Comparison of ENCODE assay signal across 12 cellular contexts in genomic region chr2:68367918-68368656, GRCh38. TPM values are rescaled to one million over a fixed set of nuclear protein-coding genes. Genes with fewer than 3 reads are reported as not detected.
A peak's percentile ranks its signal among the peaks of the same experiment; 100 is the strongest.
DNase-seq lines count a peak whose midpoint lies in the region; ATAC-seq, FAIRE-seq and TF ChIP-seq lines count a peak whose summit lies in the region.
"Had no signal": no experiment of that assay in that cellular context is flagged by ENCODE, and none has a peak within 500 bp of the region (broad histone marks: within the 10 kb centered on the region; RNA-seq: fewer than 3 reads in every experiment).

No MANE protein-coding gene starts in this region.

- no peak for TF ChIP-seq CTCF in K562 (IDR thresholded peaks at IDR 0.05 in 2 of 3, conservative IDR thresholded peaks at IDR 0.05 in 1 of 3; ENCODE audit: insufficient read depth in 2 of 3, low read depth in 1 of 3, low read length in 3 of 3)
- no peak for TF ChIP-seq CTCF in uterus (IDR thresholded peaks at IDR 0.05)

- no peak overlapping the region for H3K27ac Mint-ChIP-seq in naive thymus-derived CD4-positive, alpha-beta T cell
- H3K27ac Mint-ChIP-seq: activated CD4-positive, alpha-beta T cell treated with anti-CD3 and anti-CD28 coated beads, Interleukin-2, amount 10 ng/mL, durations not matched to agents 7 days and 5 days had no signal

- ATAC-seq in K562 = no peak
- ATAC-seq in naive thymus-derived CD4-positive, alpha-beta T cell = no peak

- H3K9me1 ChIP-seq in K562 (ENCODE audit: control insufficient read depth, insufficient read depth, low read length) = no peaks in the 10 kb centered on the region

- no peak for FAIRE-seq in K562 (lab: Jason Lieb, UNC)
- FAIRE-seq: H1 had no signal

- no peak for TF ChIP-seq RAD21 in K562 (CRISPR knock-in tag; conservative IDR thresholded peaks at IDR 0.05 in 1 of 2, IDR thresholded peaks at IDR 0.05 in 1 of 2)

- no peak; the same call in 1 of the 2 replicates for TF ChIP-seq EP300 in K562 (IDR thresholded peaks at IDR 0.05; ENCODE audit: low read length)

- peaks cover 0 to 10% (median 0%) of the 10 kb centered on the region in 11 donors for H3K9me3 Mint-ChIP-seq in naive thymus-derived CD4-positive, alpha-beta T cell
- H3K9me3 Mint-ChIP-seq: activated CD4-positive, alpha-beta T cell treated with anti-CD3 and anti-CD28 coated beads, Interleukin-2, amount 10 ng/mL, durations not matched to agents 7 days and 5 days had no signal

- DNase-seq in KBM-7 = peak; percentile 81
- no peak for DNase-seq in K562 (ENCODE audit: extremely low read depth in 1 of 4, low spot score in 3 of 4)
- no peak for DNase-seq in naive thymus-derived CD4-positive, alpha-beta T cell
- no peak for DNase-seq in activated CD4-positive, alpha-beta T cell treated with anti-CD3 and anti-CD28 coated beads, Interleukin-2, amount 50 U/mL, for 4 hours
- DNase-seq in substantia nigra (lab: John Stamatoyannopoulos, UW) = no peak
- DNase-seq in NCI-H524 treated with DMSO at 0.1 percent for 48 hours (lab: John Stamatoyannopoulos, UW) = no peak
- DNase-seq in uterus = no peak
- DNase-seq: activated CD4-positive, alpha-beta T cell treated with anti-CD3 and anti-CD28 coated beads, Interleukin-2, amount 10 ng/mL, durations not matched to agents 7 days and 5 days; CD4-positive, alpha-beta memory T cell; NCI-H1694 had no signal

- in situ Hi-C loops in KBM-7 (cut with MboI; ENCODE audit: low pct_unique_long_range_greater_than_20kb, low sequenced_read_pairs) (no loop called here), K562 (cut with MboI) (no loop called here)

- BruUV-seq in K562 (replicated peaks; lab: Mats Ljungman, UMichigan) = no TSS peak

- H3K4me3 Mint-ChIP-seq in naive thymus-derived CD4-positive, alpha-beta T cell = peak overlapping the region in 1 of 10 donors; percentile 50
- H3K4me3 Mint-ChIP-seq: activated CD4-positive, alpha-beta T cell treated with anti-CD3 and anti-CD28 coated beads, Interleukin-2, amount 10 ng/mL, durations not matched to agents 7 days and 5 days had no signal

- H3K36me3 ChIP-seq in BLaER1 (peaks cover 19% of the 10 kb centered on the region; the same call in 1 of the 2 replicates), K562 (ENCODE audit: control insufficient read depth, insufficient read depth, low read length) (no peaks in the 10 kb centered on the region), uterus (no peaks in the 10 kb centered on the region)
- no peaks in the 10 kb centered on the region for H3K36me3 ChIP-seq in naive thymus-derived CD4-positive, alpha-beta T cell (ENCODE audit: control insufficient read depth in 2 of 3, insufficient read depth in 3 of 3, low read length in 3 of 3)

- TF ChIP-seq POLR2A in K562 (conservative IDR thresholded peaks at IDR 0.05) (no peak), uterus (IDR thresholded peaks at IDR 0.05) (no peak)

- H3K4me3 ChIP-seq in BLaER1 (no peak overlapping the region), K562 (no peak overlapping the region), uterus (no peak overlapping the region)
- peak overlapping the region; percentile 38 for H3K4me3 ChIP-seq in naive thymus-derived CD4-positive, alpha-beta T cell (ENCODE audit: low read length)

- WGBS in K562 (ENCODE audit: insufficient coverage, low coverage, missing lambda C conversion rate) = 24% methylated on average over 5 of the region's 5 CpGs

- H3K4me1 ChIP-seq in BLaER1 (peaks cover 91% of the 10 kb centered on the region), K562 (replicated peaks in 1 of 2; ENCODE audit: control insufficient read depth in 2 of 2, insufficient read depth in 2 of 2, low read length in 2 of 2) (peaks cover 0 to 12% of the 10 kb centered on the region in 2 experiments; a peak in 2 of 5 replicates), uterus (no peaks in the 10 kb centered on the region)
- peaks cover 0 to 58% of the 10 kb centered on the region in 2 donors for H3K4me1 ChIP-seq in naive thymus-derived CD4-positive, alpha-beta T cell (ENCODE audit: control insufficient read depth in 2 of 2, insufficient read depth in 2 of 2, low read length in 2 of 2)

- no peaks in the 10 kb centered on the region for H3K79me2 ChIP-seq in K562 (ENCODE audit: control insufficient read depth, insufficient read depth, low read length)

- intact Hi-C loops in K562 (cut with micrococcal nuclease) = no loop called here
- intact Hi-C loops in naive thymus-derived CD4-positive, alpha-beta T cell (cut with micrococcal nuclease) = loop anchor here in 1 of 2 donors (10.0 kb wide), 1 partner anchor 557 kb away; no protein-coding TSS in a partner anchor
- intact Hi-C loops in uterus (cut with DNase I; ENCODE audit: low total_unique reads) = no loop called here

- peaks cover 0 to 13% (median 0%) of the 10 kb centered on the region in 5 donors for H3K36me3 Mint-ChIP-seq in naive thymus-derived CD4-positive, alpha-beta T cell

- H3K27ac ChIP-seq in BLaER1 = peak overlapping the region; percentile 84
- no peak overlapping the region for H3K27ac ChIP-seq in K562 (ENCODE audit: extremely low read depth, low read depth, low read length)
- H3K27ac ChIP-seq in naive thymus-derived CD4-positive, alpha-beta T cell (ENCODE audit: low read depth, low read length) = no peak overlapping the region
- no peak overlapping the region for H3K27ac ChIP-seq in substantia nigra (ENCODE audit: low read depth, low read length, poor library complexity, severe bottlenecking)
- H3K27ac ChIP-seq in uterus = no peak overlapping the region

- H3K4me1 Mint-ChIP-seq in naive thymus-derived CD4-positive, alpha-beta T cell = peaks cover 0 to 17% (median 5%) of the 10 kb centered on the region in 7 donors

- peaks cover 0 to 44% (median 0%) of the 10 kb centered on the region in 5 donors for H3K27me3 Mint-ChIP-seq in naive thymus-derived CD4-positive, alpha-beta T cell
- H3K27me3 Mint-ChIP-seq: CD4-positive, alpha-beta memory T cell had no signal

- H3K4me2 ChIP-seq in BLaER1 = peak overlapping the region; percentile 87
- no peak overlapping the region for H3K4me2 ChIP-seq in K562 (ENCODE audit: insufficient read depth, low read length)

- H3K9ac ChIP-seq in BLaER1 = peak overlapping the region; percentile 56
- H3K9ac ChIP-seq in K562 (ENCODE audit: insufficient read depth in 1 of 2, low read depth in 2 of 2, low read length in 2 of 2) = no peak overlapping the region

- no peaks in the 10 kb centered on the region for H4K20me1 ChIP-seq in BLaER1
- H4K20me1 ChIP-seq in K562 (replicated peaks; ENCODE audit: control insufficient read depth, insufficient read depth, low read length) = no peaks in the 10 kb centered on the region

- POLR2A ChIA-PET in K562 (lab: Yijun Ruan, JAX) = no interaction called here
- POLR2A ChIA-PET in naive thymus-derived CD4-positive, alpha-beta T cell (lab: Charles Lee) = no interaction called here

- H2AFZ ChIP-seq in K562 (ENCODE audit: low read depth, low read length) = 0 out of 2 replicates have a peak overlapping the region, but pooled peaks have one; percentile 27

- no peaks in the 10 kb centered on the region for H3K9me3 ChIP-seq in BLaER1
- no peaks in the 10 kb centered on the region for H3K9me3 ChIP-seq in K562 (replicated peaks; ENCODE audit: control insufficient read depth, insufficient read depth, low read depth, low read length)
- no peaks in the 10 kb centered on the region for H3K9me3 ChIP-seq in naive thymus-derived CD4-positive, alpha-beta T cell (ENCODE audit: control insufficient read depth in 2 of 3, low read length in 3 of 3)
- H3K9me3 ChIP-seq in uterus = no peaks in the 10 kb centered on the region

- CTCF ChIA-PET in K562 (lab: Yijun Ruan, JAX; ENCODE audit: low intra/inter-chr PET ratio) = no interaction called here
- CTCF ChIA-PET in naive thymus-derived CD4-positive, alpha-beta T cell (lab: Charles Lee) = no interaction called here

- H3K27me3 ChIP-seq in BLaER1 = no peaks in the 10 kb centered on the region
- no peaks in the 10 kb centered on the region for H3K27me3 ChIP-seq in K562 (ENCODE audit: control insufficient read depth in 2 of 2, insufficient read depth in 2 of 2, low read length in 2 of 2)
- H3K27me3 ChIP-seq in naive thymus-derived CD4-positive, alpha-beta T cell (ENCODE audit: control insufficient read depth in 2 of 2, insufficient read depth in 2 of 2, low read length in 2 of 2) = no peaks in the 10 kb centered on the region
- no peaks in the 10 kb centered on the region for H3K27me3 ChIP-seq in uterus

RNA-seq across cellular contexts. Expression of gene PLEK, which starts 3.0 kb away (rescaled TPM):
- total RNA-seq in K562 (2011; cell fraction: chromatin; rRNA removed; ENCODE audit: low replicate concordance) = not detected in 2 replicates
- total RNA-seq in K562 (2011; cell fraction: nucleolus; rRNA removed) = not detected in 2 replicates
- total RNA-seq in K562 (2011; cell fraction: nucleoplasm; rRNA removed) = not detected in 2 replicates
- total RNA-seq in K562 (2014; rRNA removed) = 0.12 and 0.27 TPM in 2 replicates
- total RNA-seq in K562 (2014; rRNA removed; fragmentation: Illumina TruSeq; extraction: Trizol) = 0.22 and 0.36 TPM in 2 replicates
- total RNA-seq in K562 (2015; rRNA removed; fragmentation: Illumina TruSeq; extraction: Trizol) = 1.2 and 1.3 TPM in 2 replicates
- total RNA-seq in K562 (2021) = 0.33 and 0.56 TPM in 2 replicates
- 0.14 TPM in 1 of 2 replicates, not detected in the other for polyA plus RNA-seq in K562 (2011; rRNA removed)
- polyA plus RNA-seq in K562 (2011; cell fraction: cytosol; rRNA removed) = 0.04 TPM in 2 replicates
- 0.14 TPM in 2 replicates for polyA plus RNA-seq in K562 (2011; cell fraction: nucleus; rRNA removed)
- 0.46 and 3.3 TPM in 2 replicates for polyA plus RNA-seq in K562 (2012)
- 0.36 and 0.43 TPM in 2 replicates for polyA plus RNA-seq in K562 (2014; fragmentation: Illumina TruSeq; extraction: Trizol)
- polyA plus RNA-seq in K562 (2014; fragmentation: Nextera tagmentation; extraction: Ambion mirVana) = under 1 TPM; 0.49 to 0.55 TPM
- 0.11 and 0.66 TPM in 2 replicates for polyA plus RNA-seq in K562 (2014; rRNA removed)
- polyA minus RNA-seq in K562 (2011; rRNA and poly(A)+ RNA removed) = 0.06 and 0.07 TPM in 2 replicates
- polyA minus RNA-seq in K562 (2011; cell fraction: cytosol; rRNA and poly(A)+ RNA removed) = not detected in 2 replicates
- polyA minus RNA-seq in K562 (2011; cell fraction: nucleus; rRNA and poly(A)+ RNA removed) = not detected in 2 replicates
- 100 to 1,000 TPM in 1 of 5 experiments, 10 to 100 TPM in 1, 1 to 10 TPM in 3; 1.2 to 210 (median 3.9) TPM for total RNA-seq in naive thymus-derived CD4-positive, alpha-beta T cell
- under 1 TPM; 0.37 to 0.79 TPM for polyA plus RNA-seq in naive thymus-derived CD4-positive, alpha-beta T cell
- 1 to 10 TPM in 3 of 4 donors, under 1 TPM in 1; under 0.01 to 7.5 (median 3.4) TPM for total RNA-seq in uterus
- total RNA-seq: H1 had no signal
- polyA plus RNA-seq: H1 had no signal

RNA-seq across cellular contexts. Expression of gene CNRIP1, which starts 48.3 kb away (rescaled TPM):
- 0.42 and 1.1 TPM in 2 replicates for total RNA-seq in K562 (2011; cell fraction: chromatin; rRNA removed; ENCODE audit: low replicate concordance)
- 0.83 and 1.2 TPM in 2 replicates for total RNA-seq in K562 (2011; cell fraction: nucleolus; rRNA removed)
- total RNA-seq in K562 (2011; cell fraction: nucleoplasm; rRNA removed) = 0.51 and 1.5 TPM in 2 replicates
- total RNA-seq in K562 (2014; rRNA removed) (0.59 and 1.6 TPM in 2 replicates), K562 (2014; rRNA removed; fragmentation: Illumina TruSeq; extraction: Trizol) (1.1 TPM in 2 replicates), K562 (2015; rRNA removed; fragmentation: Illumina TruSeq; extraction: Trizol) (1.3 and 1.8 TPM in 2 replicates), K562 (2021) (1.3 and 1.6 TPM in 2 replicates), uterus (10 to 100 TPM; 30.2 to 58.1 (median 40.6) TPM)
- polyA plus RNA-seq in K562 (2011; rRNA removed) (0.30 and 1.9 TPM in 2 replicates), K562 (2014; fragmentation: Illumina TruSeq; extraction: Trizol) (1.0 and 2.1 TPM in 2 replicates), K562 (2014; fragmentation: Nextera tagmentation; extraction: Ambion mirVana) (1 to 10 TPM; 1.3 to 1.6 TPM), K562 (2014; rRNA removed) (1.3 and 1.5 TPM in 2 replicates)
- polyA plus RNA-seq in K562 (2011; cell fraction: cytosol; rRNA removed) = 0.22 and 1.1 TPM in 2 replicates
- 0.10 and 1.9 TPM in 2 replicates for polyA plus RNA-seq in K562 (2011; cell fraction: nucleus; rRNA removed)
- 3.5 and 4.2 TPM in 2 replicates for polyA plus RNA-seq in K562 (2012)
- polyA minus RNA-seq in K562 (2011; rRNA and poly(A)+ RNA removed) = 0.30 and 0.67 TPM in 2 replicates
- 1.8 TPM in 1 of 2 replicates, not detected in the other for polyA minus RNA-seq in K562 (2011; cell fraction: cytosol; rRNA and poly(A)+ RNA removed)
- 0.56 and 1.2 TPM in 2 replicates for polyA minus RNA-seq in K562 (2011; cell fraction: nucleus; rRNA and poly(A)+ RNA removed)
- total RNA-seq in naive thymus-derived CD4-positive, alpha-beta T cell = under 1 TPM in 3 of 5 experiments, not detected in 2; 0.19 to 0.78 (median 0.38) TPM
- polyA plus RNA-seq in naive thymus-derived CD4-positive, alpha-beta T cell = not detected
- total RNA-seq: activated CD4-positive, alpha-beta T cell treated with anti-CD3 and anti-CD28 coated beads, Interleukin-2, amount 10 ng/mL, durations not matched to agents 7 days and 5 days had no signal
- polyA plus RNA-seq: CD4-positive, alpha-beta memory T cell had no signal

Comparison
In these comparisons a context has a peak if more than half of its experiments do, and no peak if none do; other contexts are left out.
1. RNA of gene CNRIP1, which starts 48.3 kb away (total RNA-seq): 30.2 to 58.1 TPM in uterus; 0.42 to 1.8 TPM in K562 and 0.19 to 0.78 TPM in naive thymus-derived CD4-positive, alpha-beta T cell; every median in the first group is over 10 times any median in the second.